ENCODE assay signal across 31 cellular contexts in genomic region chr4:7552466-7552865, GRCh38.
"Had no signal": no experiment of that assay in that cellular context is flagged by ENCODE, and none has a peak within 500 bp of the region (broad histone marks: within the 10 kb centered on the region; RNA-seq: fewer than 3 reads in every experiment).

No MANE protein-coding gene starts in this region.

- H3K4me3 ChIP-seq: PC-9, SJCRH30, SK-N-MC had no signal

- H3K4me3 Mint-ChIP-seq: T-cell had no signal

- H3K27ac ChIP-seq: KMS-11, PC-9, RWPE1, SJCRH30, SK-N-MC had no signal

- DNase-seq: Karpas-422, MM.1S, MV-4-11, NCI-H1092, NCI-H1436, NCI-H146, NCI-H1694, NCI-H187, NCI-H1930, NCI-H2029 treated with DMSO at 0.1 percent for 48 hours, NCI-H2081 treated with DMSO at 0.1 percent for 48 hours, NCI-H2107, NCI-H2171, NCI-H226, NCI-H446 treated with DMSO at 0.1 percent for 48 hours, NCI-H510A, NCI-H524, NCI-H526, NCI-H774, PC-9, SHP77, SIG-M5, SJCRH30, T-cell had no signal

- H3K4me1 Mint-ChIP-seq: T-cell had no signal

- H3K36me3 Mint-ChIP-seq: T-cell had no signal

- H3K9ac ChIP-seq: KMS-11 had no signal

- H3K27ac Mint-ChIP-seq: T-cell had no signal

- H3K36me3 ChIP-seq: SJCRH30 had no signal

- H3K27me3 ChIP-seq: SJCRH30 had no signal

- ATAC-seq: Panc1, Right ventricle myocardium inferior, SK-N-SH treated with all-trans-retinoic acid at 6 μM for 48 hours, T-cell had no signal

- FAIRE-seq: RCC 7860 had no signal
